13 cellular contexts compared by ENCODE assay signal in genomic region chr1:229844675-229845074, GRCh38.
A peak's percentile ranks its signal among the peaks of the same experiment; 100 is the strongest.
DNase-seq lines count a peak whose midpoint lies in the region; ATAC-seq, FAIRE-seq and TF ChIP-seq lines count a peak whose summit lies in the region.
"Had no signal": no experiment of that assay in that cellular context is flagged by ENCODE, and none has a peak within 500 bp of the region (broad histone marks: within the 10 kb centered on the region; RNA-seq: fewer than 3 reads in every experiment).

No MANE protein-coding gene starts in this region.

- H3K9me3 ChIP-seq in BE2C (no peaks in the 10 kb centered on the region), Loucy (ENCODE audit: insufficient read depth, low read depth, low read length) (no peaks in the 10 kb centered on the region), left lung (no peaks in the 10 kb centered on the region), kidney (ENCODE audit: control insufficient read depth in 1 of 2, low read length in 2 of 2) (no peaks in the 10 kb centered on the region)

- no peak overlapping the region for H3K4me3 Mint-ChIP-seq in osteocyte (ENCODE audit: unreplicated experiment)
- H3K4me3 Mint-ChIP-seq: natural killer cell had no signal

- H3K4me2 ChIP-seq in Loucy (ENCODE audit: low read depth, low read length, poor library complexity, severe bottlenecking), result no peak overlapping the region

- no peaks in the 10 kb centered on the region for H4K20me1 ChIP-seq in Loucy (ENCODE audit: insufficient read depth, low read length, poor library complexity, severe bottlenecking)

- peaks cover 28% of the 10 kb centered on the region for H3K27me3 Mint-ChIP-seq in osteocyte (ENCODE audit: unreplicated experiment)

- H3K9ac ChIP-seq in Loucy (ENCODE audit: low read depth, low read length, poor library complexity, severe bottlenecking), result no peak overlapping the region
- no peak overlapping the region for H3K9ac ChIP-seq in kidney (ENCODE audit: low read length in 2 of 2)
- H3K9ac ChIP-seq: GM23248 had no signal

- H3K27ac ChIP-seq in left lung (no peak overlapping the region), kidney (ENCODE audit: low read depth in 2 of 2, low read length in 2 of 2) (no peak overlapping the region)
- H3K27ac ChIP-seq: cardiac muscle cell, GM23248 had no signal

- TF ChIP-seq CTCF in BE2C (IDR thresholded peaks at IDR 0.05; ENCODE audit: low read depth, low read length) (no peak), Loucy (conservative IDR thresholded peaks at IDR 0.05; ENCODE audit: low read length) (no peak), left lung (IDR thresholded peaks at IDR 0.05) (no peak), osteocyte (IDR thresholded peaks at IDR 0.05) (no peak), kidney (IDR thresholded peaks at IDR 0.05; ENCODE audit: borderline replicate concordance, extremely low read depth, insufficient read depth) (no peak)

- no peaks in the 10 kb centered on the region for H3F3A ChIP-seq in Loucy (ENCODE audit: low read depth)

- no peaks in the 10 kb centered on the region for H3K36me3 Mint-ChIP-seq in osteocyte (ENCODE audit: unreplicated experiment)
- H3K36me3 Mint-ChIP-seq: natural killer cell had no signal

- peak; percentile 30 for DNase-seq in BE2C
- DNase-seq in SHP77 treated with DMSO at 0.1 percent for 48 hours (lab: John Stamatoyannopoulos, UW), result peak; percentile 5
- DNase-seq in left lung, result no peak
- no peak for DNase-seq in osteocyte (ENCODE audit: extremely low spot score, unreplicated experiment)
- no peak for DNase-seq in NK-92 treated with Interleukin-12 subunit alpha and Interleukin-12 subunit beta, amount 100 ng/mL, for 24 hours (lab: John Stamatoyannopoulos, UW)
- DNase-seq in kidney, result no peak
- DNase-seq: activated CD4-positive, alpha-beta T cell treated with anti-CD3 and anti-CD28 coated beads, Interleukin-2, amount 50 U/mL, for 4 hours; GM23248; natural killer cell had no signal

- H3K9me2 ChIP-seq in Loucy (replicated peaks; ENCODE audit: low read depth, low read length), result no peaks in the 10 kb centered on the region

- no peaks in the 10 kb centered on the region for H3K27me3 ChIP-seq in BE2C
- no peaks in the 10 kb centered on the region for H3K27me3 ChIP-seq in Loucy (ENCODE audit: insufficient read depth, low read length, poor library complexity, severe bottlenecking)
- H3K27me3 ChIP-seq in left lung, result peaks cover 0 to 11% of the 10 kb centered on the region in 2 donors
- H3K27me3 ChIP-seq: cardiac muscle cell had no signal

- H3K79me2 ChIP-seq in Loucy (ENCODE audit: insufficient read depth, low read length), result no peaks in the 10 kb centered on the region

- FAIRE-seq in kidney (lab: Jason Lieb, UNC), result no peak

- H3K4me3 ChIP-seq in BE2C (ENCODE audit: low read depth, low read length), result no peak overlapping the region
- H3K4me3 ChIP-seq in Loucy (ENCODE audit: low read length, poor library complexity, severe bottlenecking), result no peak overlapping the region
- no peak overlapping the region for H3K4me3 ChIP-seq in left lung
- H3K4me3 ChIP-seq in kidney (ENCODE audit: low read length in 2 of 2), result no peak overlapping the region
- H3K4me3 ChIP-seq: cardiac muscle cell, GM23248, skin epidermis had no signal

- intact Hi-C loops in left lung (cut with DNase I) (no loop called here), kidney (cut with DNase I) (no loop called here)

- H3K36me3 ChIP-seq in BE2C (no peaks in the 10 kb centered on the region), Loucy (ENCODE audit: insufficient read depth, low read length) (no peaks in the 10 kb centered on the region), left lung (no peaks in the 10 kb centered on the region), kidney (ENCODE audit: control insufficient read depth in 1 of 2, insufficient read depth in 2 of 2, low read length in 2 of 2) (no peaks in the 10 kb centered on the region)
- H3K36me3 ChIP-seq: cardiac muscle cell had no signal

- H3K9me3 Mint-ChIP-seq in osteocyte (ENCODE audit: unreplicated experiment), result no peaks in the 10 kb centered on the region
- H3K9me3 Mint-ChIP-seq: natural killer cell had no signal

- H3K4me1 Mint-ChIP-seq in osteocyte (ENCODE audit: unreplicated experiment), result peaks cover 5% of the 10 kb centered on the region

- H3K27ac Mint-ChIP-seq in osteocyte (ENCODE audit: unreplicated experiment), result no peak overlapping the region
- H3K27ac Mint-ChIP-seq: natural killer cell had no signal

- 0 out of 2 replicates have a peak overlapping the region, but pooled peaks have one; percentile 5 for H2AFZ ChIP-seq in Loucy (ENCODE audit: low read length)
- H2AFZ ChIP-seq: GM23248 had no signal

- peak; percentile 74 for ATAC-seq in left lung
- ATAC-seq in HG02884 (IDR thresholded peaks at IDR 0.05; ENCODE audit: unreplicated experiment), result no peak
- ATAC-seq: natural killer cell had no signal

- peaks cover 3% of the 10 kb centered on the region; the same call in 1 of the 2 replicates for H3K4me1 ChIP-seq in BE2C
- no peaks in the 10 kb centered on the region for H3K4me1 ChIP-seq in Loucy (ENCODE audit: insufficient read depth, low read length, poor library complexity, severe bottlenecking)
- H3K4me1 ChIP-seq in left lung, result no peaks in the 10 kb centered on the region
- no peaks in the 10 kb centered on the region for H3K4me1 ChIP-seq in kidney (ENCODE audit: control insufficient read depth in 1 of 2, insufficient read depth in 1 of 2, low read depth in 1 of 2, low read length in 2 of 2)

Comparison
In these comparisons a context has a peak if more than half of its experiments do, and no peak if none do; other contexts are left out.
1. DNase-seq: peak in BE2C (single experiment) and SHP77 treated with DMSO at 0.1 percent for 48 hours (single experiment); none in left lung (0 of 2), osteocyte (single experiment), NK-92 treated with Interleukin-12 subunit alpha and Interleukin-12 subunit beta, amount 100 ng/mL, for 24 hours (single experiment) and kidney (single experiment).